Comparison of ENCODE assay signal across 23 cellular contexts in genomic region chr21:31267644-31268043, GRCh38.
DNase-seq lines count a peak whose midpoint lies in the region; ATAC-seq and TF ChIP-seq lines count a peak whose summit lies in the region.
"Had no signal": no experiment of that assay in that cellular context is flagged by ENCODE, and none has a peak within 500 bp of the region (broad histone marks: within the 10 kb centered on the region; RNA-seq: fewer than 3 reads in every experiment).

No MANE protein-coding gene starts in this region.

- H2AFZ ChIP-seq in OCI-LY3 (ENCODE audit: low read depth, low read length), result peak overlapping the region; percentile 73

- peaks cover 24% of the 10 kb centered on the region for H3K4me1 Mint-ChIP-seq in activated naive CD4-positive, alpha-beta T cell treated with anti-CD3 and anti-CD28 coated beads for 36 hours (ENCODE audit: low read depth)
- peaks cover 6% of the 10 kb centered on the region for H3K4me1 Mint-ChIP-seq in central memory CD8-positive, alpha-beta T cell
- peaks cover 55% of the 10 kb centered on the region for H3K4me1 Mint-ChIP-seq in stimulated activated naive CD8-positive, alpha-beta T cell treated with anti-CD3 and anti-CD28 coated beads, Interleukin-15, amount 100 ng/mL, for 72 hours

- H3K36me3 Mint-ChIP-seq in activated naive CD4-positive, alpha-beta T cell treated with anti-CD3 and anti-CD28 coated beads for 36 hours (ENCODE audit: low read depth), result peaks cover 37% of the 10 kb centered on the region
- H3K36me3 Mint-ChIP-seq in activated naive CD4-positive, alpha-beta T cell treated with anti-CD3 and anti-CD28 coated beads, Interleukin-2, amount 50 U/mL, for 72 hours, result peaks cover 32 to 52% of the 10 kb centered on the region in 2 donors
- peaks cover 4% of the 10 kb centered on the region for H3K36me3 Mint-ChIP-seq in central memory CD8-positive, alpha-beta T cell (ENCODE audit: insufficient read depth)

- no peaks in the 10 kb centered on the region for H4K20me1 ChIP-seq in OCI-LY3 (ENCODE audit: insufficient read depth, low read length)

- H3K9ac ChIP-seq in OCI-LY3 (ENCODE audit: low read length), result no peak overlapping the region
- H3K9ac ChIP-seq: SK-N-SH had no signal

- CTCF ChIA-PET in activated naive CD4-positive, alpha-beta T cell treated with anti-CD3 and anti-CD28 coated beads for 36 hours (lab: Charles Lee), result interaction anchor here (0.5 kb wide), 1 partner anchor 11 kb away, joined by 3 read pairs; no protein-coding TSS in a partner anchor

- H3K4me2 ChIP-seq in OCI-LY3 (ENCODE audit: low read length), result peak overlapping the region; percentile 26
- H3K4me2 ChIP-seq: SK-N-SH had no signal

- H3K36me3 ChIP-seq in OCI-LY3 (replicated peaks; ENCODE audit: low read depth, low read length), result no peaks in the 10 kb centered on the region
- H3K36me3 ChIP-seq: adrenal gland, upper lobe of left lung had no signal

- H3K4me1 ChIP-seq in OCI-LY3 (ENCODE audit: low read length), result peaks cover 7% of the 10 kb centered on the region
- H3K4me1 ChIP-seq: upper lobe of left lung had no signal

- intact Hi-C loops in activated naive CD4-positive, alpha-beta T cell treated with anti-CD3 and anti-CD28 coated beads for 36 hours (cut with micrococcal nuclease), result no loop called here

- no peak for DNase-seq in activated naive CD4-positive, alpha-beta T cell treated with anti-CD3 and anti-CD28 coated beads for 36 hours
- no peak for DNase-seq in activated naive CD4-positive, alpha-beta T cell treated with anti-CD3 and anti-CD28 coated beads, Interleukin-2, amount 50 U/mL, for 72 hours (ENCODE audit: low spot score in 2 of 2)
- DNase-seq in central memory CD8-positive, alpha-beta T cell (ENCODE audit: low spot score in 2 of 2), result no peak
- DNase-seq in stimulated activated naive CD8-positive, alpha-beta T cell treated with anti-CD3 and anti-CD28 coated beads, Interleukin-15, amount 100 ng/mL, for 72 hours, result no peak
- no peak for DNase-seq in HK-2 (ENCODE audit: unreplicated experiment)
- DNase-seq in SW 1271 (lab: John Stamatoyannopoulos, UW), result no peak
- DNase-seq: adrenal gland; dermis blood vessel endothelial cell; DMS153; GF-D8; glutamatergic neuron; KBM-7; NCI-H1436; NCI-H524; right cardiac atrium; SK-N-SH; stimulated activated CD4-positive, alpha-beta T cell treated with anti-CD3 and anti-CD28 coated beads, Interleukin-4, amount 100 ng/mL, for 4 hours; upper lobe of left lung had no signal

- H3K27ac Mint-ChIP-seq in activated naive CD4-positive, alpha-beta T cell treated with anti-CD3 and anti-CD28 coated beads for 36 hours, result peak overlapping the region; percentile 21
- peak overlapping the region in 1 of 2 donors; percentile 65 for H3K27ac Mint-ChIP-seq in activated naive CD4-positive, alpha-beta T cell treated with anti-CD3 and anti-CD28 coated beads, Interleukin-2, amount 50 U/mL, for 72 hours
- H3K27ac Mint-ChIP-seq in central memory CD8-positive, alpha-beta T cell (ENCODE audit: low read depth), result peak overlapping the region; percentile 8
- H3K27ac Mint-ChIP-seq in stimulated activated naive CD8-positive, alpha-beta T cell treated with anti-CD3 and anti-CD28 coated beads, Interleukin-15, amount 100 ng/mL, for 72 hours, result peak overlapping the region; percentile 86 to 97
- H3K27ac Mint-ChIP-seq: activated T-helper 1 cell treated with anti-CD3 and anti-CD28 coated beads, Interleukin-12 subunit alpha, Interleukin-12 subunit beta, Interleukin-2, Interleukin-4 antibody, amounts not matched to agents 30 ng/mL and 10 ng/mL and 1 ng/mL, durations not matched to agents 14 hours and 24 hours and 36 hours; CD14-positive monocyte had no signal

- H3K27me3 ChIP-seq in OCI-LY3 (ENCODE audit: low read depth, low read length), result no peaks in the 10 kb centered on the region
- H3K27me3 ChIP-seq: adrenal gland, upper lobe of left lung had no signal

- no peaks in the 10 kb centered on the region for H3K27me3 Mint-ChIP-seq in activated naive CD4-positive, alpha-beta T cell treated with anti-CD3 and anti-CD28 coated beads for 36 hours (ENCODE audit: low read depth)
- H3K27me3 Mint-ChIP-seq in central memory CD8-positive, alpha-beta T cell, result peaks cover 11% of the 10 kb centered on the region
- H3K27me3 Mint-ChIP-seq in stimulated activated naive CD8-positive, alpha-beta T cell treated with anti-CD3 and anti-CD28 coated beads, Interleukin-15, amount 100 ng/mL, for 72 hours, result peaks cover 18% of the 10 kb centered on the region

- H3K27ac ChIP-seq in OCI-LY3 (ENCODE audit: low read length), result no peak overlapping the region
- H3K27ac ChIP-seq: adrenal gland, RWPE1, upper lobe of left lung had no signal

- TF ChIP-seq CTCF in OCI-LY3 (IDR thresholded peaks at IDR 0.05; ENCODE audit: low read depth, low read length), result no peak

- H3K9me3 Mint-ChIP-seq in activated naive CD4-positive, alpha-beta T cell treated with anti-CD3 and anti-CD28 coated beads for 36 hours, result no peaks in the 10 kb centered on the region
- peaks cover 0 to 13% of the 10 kb centered on the region in 2 donors for H3K9me3 Mint-ChIP-seq in activated naive CD4-positive, alpha-beta T cell treated with anti-CD3 and anti-CD28 coated beads, Interleukin-2, amount 50 U/mL, for 72 hours
- H3K9me3 Mint-ChIP-seq in central memory CD8-positive, alpha-beta T cell, result no peaks in the 10 kb centered on the region
- no peaks in the 10 kb centered on the region for H3K9me3 Mint-ChIP-seq in stimulated activated naive CD8-positive, alpha-beta T cell treated with anti-CD3 and anti-CD28 coated beads, Interleukin-15, amount 100 ng/mL, for 72 hours
- H3K9me3 Mint-ChIP-seq: activated T-helper 1 cell treated with anti-CD3 and anti-CD28 coated beads, Interleukin-12 subunit alpha, Interleukin-12 subunit beta, Interleukin-2, Interleukin-4 antibody, amounts not matched to agents 30 ng/mL and 10 ng/mL and 1 ng/mL, durations not matched to agents 14 hours and 24 hours and 36 hours had no signal

- H3K79me2 ChIP-seq in OCI-LY3 (ENCODE audit: low read length), result no peaks in the 10 kb centered on the region

- no peak for ATAC-seq in activated naive CD4-positive, alpha-beta T cell treated with anti-CD3 and anti-CD28 coated beads, Interleukin-2, amount 50 U/mL, for 72 hours
- no peak for ATAC-seq in central memory CD8-positive, alpha-beta T cell (replicated peaks; ENCODE audit: extremely low read depth, poor library complexity, severe bottlenecking)
- no peak for ATAC-seq in stimulated activated naive CD8-positive, alpha-beta T cell treated with anti-CD3 and anti-CD28 coated beads, Interleukin-15, amount 100 ng/mL, for 72 hours
- no peak for ATAC-seq in GM19395 (IDR thresholded peaks at IDR 0.05; ENCODE audit: unreplicated experiment)
- ATAC-seq: right cardiac atrium had no signal

- H3K4me3 Mint-ChIP-seq in activated naive CD4-positive, alpha-beta T cell treated with anti-CD3 and anti-CD28 coated beads for 36 hours, result no peak overlapping the region
- H3K4me3 Mint-ChIP-seq in central memory CD8-positive, alpha-beta T cell, result peak overlapping the region; percentile 46
- H3K4me3 Mint-ChIP-seq in stimulated activated naive CD8-positive, alpha-beta T cell treated with anti-CD3 and anti-CD28 coated beads, Interleukin-15, amount 100 ng/mL, for 72 hours, result peak overlapping the region; percentile 82 to 90
- H3K4me3 Mint-ChIP-seq: activated T-helper 1 cell treated with anti-CD3 and anti-CD28 coated beads, Interleukin-12 subunit alpha, Interleukin-12 subunit beta, Interleukin-2, Interleukin-4 antibody, amounts not matched to agents 30 ng/mL and 10 ng/mL and 1 ng/mL, durations not matched to agents 14 hours and 24 hours and 36 hours; CD14-positive monocyte had no signal

- H3K4me3 ChIP-seq in OCI-LY3 (ENCODE audit: low read length), result no peak overlapping the region
- H3K4me3 ChIP-seq: adrenal gland, upper lobe of left lung had no signal

- H3K9me3 ChIP-seq in OCI-LY3 (ENCODE audit: insufficient read depth, low read length), result no peaks in the 10 kb centered on the region
- H3K9me3 ChIP-seq: adrenal gland, SK-N-SH, upper lobe of left lung had no signal
